In genomic region chr7:35695628-35695888, GRCh38 we compare ENCODE assay signal across 8 cellular contexts.
DNase-seq lines count a peak whose midpoint lies in the region; ATAC-seq and TF ChIP-seq lines count a peak whose summit lies in the region.

No MANE protein-coding gene starts in this region.

- H3K27me3 ChIP-seq in endocrine pancreas (ENCODE audit: control insufficient read depth, insufficient read depth, low read length) (no peaks in the 10 kb centered on the region), neutrophil (no peaks in the 10 kb centered on the region)

- no peak for TF ChIP-seq CTCF in RWPE1 (conservative IDR thresholded peaks at IDR 0.05; ENCODE audit: low read depth)
- no peak for TF ChIP-seq CTCF in neutrophil (IDR thresholded peaks at IDR 0.05)

- H3K36me3 ChIP-seq in endocrine pancreas (ENCODE audit: control insufficient read depth, insufficient read depth, low read length), result no peaks in the 10 kb centered on the region
- no peaks in the 10 kb centered on the region for H3K36me3 ChIP-seq in neutrophil

- peak overlapping the region; percentile 52 for H3K4me3 ChIP-seq in endocrine pancreas (ENCODE audit: control insufficient read depth, insufficient read depth, low read length)
- H3K4me3 ChIP-seq in neutrophil (ENCODE audit: low read depth in 1 of 2, low read length in 1 of 2), result peak overlapping the region; percentile 82 to 96

- no peak for ATAC-seq in GM21526 (IDR thresholded peaks at IDR 0.05; ENCODE audit: low FRiP score, unreplicated experiment)
- no peak for ATAC-seq in HG03045 (IDR thresholded peaks at IDR 0.05; ENCODE audit: unreplicated experiment)
- ATAC-seq in GM18519 (IDR thresholded peaks at IDR 0.05; ENCODE audit: low FRiP score, unreplicated experiment), result no peak

- POLR2A ChIA-PET in RWPE1 (lab: Yijun Ruan, JAX; ENCODE audit: low non-redundant PET), result no interaction called here

- H3K4me1 ChIP-seq in endocrine pancreas (ENCODE audit: control insufficient read depth, insufficient read depth, low read length), result peaks cover 16% of the 10 kb centered on the region
- peaks cover 51 to 58% of the 10 kb centered on the region in 2 experiments for H3K4me1 ChIP-seq in neutrophil (ENCODE audit: control insufficient read depth in 1 of 2, insufficient read depth in 1 of 2, low read depth in 1 of 2, low read length in 1 of 2)

- DNase-seq in NCI-H510A treated with DMSO at 0.1 percent for 48 hours (lab: John Stamatoyannopoulos, UW) (peak; percentile 25), NCI-H510A (lab: John Stamatoyannopoulos, UW) (no peak), RWPE1 (ENCODE audit: low spot score) (no peak)

- CTCF ChIA-PET in RWPE1 (lab: Yijun Ruan, JAX), result interaction anchor here (0.6 kb wide), 1 partner anchor 284 kb away, joined by 4 read pairs; no protein-coding TSS in a partner anchor

- H3K27ac ChIP-seq in RWPE1 (peak overlapping the region; percentile 88), neutrophil (peak overlapping the region; percentile 97)

- H3K9me3 ChIP-seq in endocrine pancreas (ENCODE audit: control insufficient read depth, low read length), result no peaks in the 10 kb centered on the region
- no peaks in the 10 kb centered on the region for H3K9me3 ChIP-seq in neutrophil

- H3K9ac ChIP-seq in endocrine pancreas (ENCODE audit: control insufficient read depth, insufficient read depth, low read length), result peak overlapping the region; percentile 20
